In the genomic region with DNA sequence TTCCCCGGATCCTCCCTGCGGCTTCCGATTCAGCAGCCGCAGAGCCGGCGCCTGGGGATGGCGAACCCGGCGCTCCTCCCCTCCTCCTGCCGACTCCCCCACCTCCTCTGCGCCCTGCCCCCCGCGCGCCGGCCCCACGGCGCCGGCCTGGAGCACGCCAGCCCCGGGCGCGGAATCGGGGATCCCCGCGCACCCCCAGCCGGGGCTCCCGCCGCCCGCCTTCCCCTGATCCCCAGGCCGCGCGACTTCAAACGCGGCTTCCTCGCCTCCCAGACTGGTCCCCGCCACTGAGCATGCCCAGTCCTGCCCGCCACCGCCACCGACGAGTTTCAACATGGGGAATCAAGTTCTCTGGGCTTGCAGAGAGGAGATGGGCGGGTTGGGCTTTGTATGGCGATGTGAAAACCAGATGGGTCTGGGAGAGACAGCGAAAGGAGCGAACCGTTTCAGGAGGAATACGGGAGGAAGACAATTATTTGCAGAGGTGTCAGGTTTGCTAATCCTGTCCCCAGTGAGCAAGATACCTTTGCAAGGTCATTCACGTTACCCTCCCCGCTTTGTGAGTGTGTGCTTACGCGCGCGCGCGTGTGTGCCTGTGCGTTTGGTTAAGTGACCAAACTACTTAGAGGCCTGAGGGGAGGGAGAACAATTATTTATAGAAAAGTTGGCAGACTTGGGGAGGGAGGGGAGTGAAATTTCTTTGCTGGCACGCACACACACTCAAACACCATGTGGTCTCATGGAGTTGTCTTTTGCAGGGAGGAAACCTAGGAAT, we compare ENCODE assay signal across 9 cellular contexts. TPM values are rescaled to one million over a fixed set of nuclear protein-coding genes. Genes with fewer than 3 reads are reported as not detected.
DNase-seq lines count a peak whose midpoint lies in the region; ATAC-seq, FAIRE-seq and TF ChIP-seq lines count a peak whose summit lies in the region.
"Had no signal": no experiment of that assay in that cellular context is flagged by ENCODE, and none has a peak within 500 bp of the region (broad histone marks: within the 10 kb centered on the region; RNA-seq: fewer than 3 reads in every experiment).

PANK1 (minus strand) TSS at position 276 of the 775 bp plus-strand sequence. CDS start 351 bp downstream, outside the sequence.

- CTCF ChIA-PET in endothelial cell of umbilical vein (lab: Charles Lee), result interaction anchor here (1.9 kb wide), 1 partner anchor 56 kb away, joined by 8 read pairs; the partner anchor contains the start of gene KIF20B

- peak within 1 kb of the TSS; percentile 51 for H3K9ac ChIP-seq in endothelial cell of umbilical vein (replicated peaks; ENCODE audit: extremely low read depth, insufficient read depth, low read length)

- peak; percentile 56 for TF ChIP-seq POLR2A in endothelial cell of umbilical vein (IDR thresholded peaks at IDR 0.05; ENCODE audit: low read depth, low read length)

- peak; percentile 45 for ATAC-seq in GM19455 (IDR thresholded peaks at IDR 0.05; ENCODE audit: unreplicated experiment)
- peak; percentile 36 for ATAC-seq in HG03571 (IDR thresholded peaks at IDR 0.05; ENCODE audit: unreplicated experiment)

- H3K9me3 ChIP-seq in endothelial cell of umbilical vein (replicated peaks; ENCODE audit: control insufficient read depth, insufficient read depth, low read length), result no peaks in the 10 kb centered on the region

- dilution Hi-C loops in endothelial cell of umbilical vein (cut with MboI; ENCODE audit: extremely low pct_ligation_motif_present, low sequenced_read_pairs), result no loop called here

- H3K9me1 ChIP-seq in endothelial cell of umbilical vein (replicated peaks; ENCODE audit: control insufficient read depth, extremely low read depth, insufficient read depth, low read length), result no peaks in the 10 kb centered on the region

- H3K36me3 ChIP-seq in endothelial cell of umbilical vein (ENCODE audit: control insufficient read depth in 2 of 2, extremely low read depth in 1 of 2, insufficient read depth in 2 of 2, low read length in 2 of 2), result no peaks in the 10 kb centered on the region

- H3K27ac ChIP-seq in endothelial cell of umbilical vein (ENCODE audit: insufficient read depth, low read depth, low read length), result peak within 1 kb of the TSS; percentile 2

- peak within 1 kb of the TSS; percentile 58 for H2AFZ ChIP-seq in endothelial cell of umbilical vein (ENCODE audit: low read depth, low read length)

- peaks cover 12% of the 10 kb centered on the region for H3K4me1 ChIP-seq in endothelial cell of umbilical vein (ENCODE audit: control insufficient read depth, extremely low read depth, insufficient read depth, low read length)

- peak within 1 kb of the TSS; percentile 23 to 62 (median 61) for H3K4me3 ChIP-seq in endothelial cell of umbilical vein (replicated peaks in 1 of 3; ENCODE audit: insufficient read depth in 1 of 3, low read depth in 1 of 3, low read length in 3 of 3)

- POLR2A ChIA-PET in endothelial cell of umbilical vein (lab: Charles Lee), result no interaction called here

- H3K27me3 ChIP-seq in endothelial cell of umbilical vein (ENCODE audit: control insufficient read depth in 2 of 2, insufficient read depth in 2 of 2, low read length in 2 of 2), result peaks cover 0 to under 1% of the 10 kb centered on the region in 2 experiments

- peak; percentile 56 for DNase-seq in COLO829 (ENCODE audit: low spot score)
- DNase-seq in NOMO-1 (lab: John Stamatoyannopoulos, UW; ENCODE audit: unreplicated experiment in 2 of 2), result peak; percentile 69 to 74
- peak; percentile 87 for DNase-seq in activated CD8-positive, alpha-beta memory T cell treated with anti-CD3 and anti-CD28 coated beads, Interleukin-2, amount 50 U/mL, for 48 hours
- peak; percentile 83 for DNase-seq in endothelial cell of umbilical vein (ENCODE audit: low read depth, low spot score)
- peak; percentile 64 for DNase-seq in midbrain (lab: John Stamatoyannopoulos, UW)
- peak; percentile 64 for DNase-seq in stimulated activated CD8-positive, alpha-beta memory T cell treated with anti-CD3 and anti-CD28 coated beads, Interleukin-2, amount 100 ng/mL, for 48 hours (ENCODE audit: low read depth in 2 of 2)

- peak; percentile 89 for FAIRE-seq in endothelial cell of umbilical vein (lab: Jason Lieb, UNC)
- FAIRE-seq: islet of Langerhans had no signal

- peaks cover 8% of the 10 kb centered on the region for H3K79me2 ChIP-seq in endothelial cell of umbilical vein (ENCODE audit: control insufficient read depth, insufficient read depth, low read length)

- BruUV-seq in endothelial cell of umbilical vein (replicated peaks; lab: Mats Ljungman, UMichigan), result no TSS peak

- TF ChIP-seq CTCF in endothelial cell of umbilical vein (IDR thresholded peaks at IDR 0.05; ENCODE audit: extremely low read depth in 1 of 2, insufficient read depth in 1 of 2, low read depth in 1 of 2, low read length in 2 of 2), result no peak

- intact Hi-C loops in endothelial cell of umbilical vein (cut with micrococcal nuclease), result loop anchor here (1.0 to 5.0 kb wide), 3 partner anchors 56 to 230 kb away; partner anchors contain the start of genes IFIT5 and KIF20B

- peak within 1 kb of the TSS; percentile 87 for H3K4me2 ChIP-seq in endothelial cell of umbilical vein (ENCODE audit: insufficient read depth, low read length)

- H4K20me1 ChIP-seq in endothelial cell of umbilical vein (replicated peaks; ENCODE audit: control insufficient read depth, extremely low read depth, insufficient read depth, low read length), result no peaks in the 10 kb centered on the region

TF ChIP-seq in endothelial cell of umbilical vein, 7 proteins besides CTCF, POLR2A, EP300 and RAD21:
- no peak for TF ChIP-seq JUN (IDR thresholded peaks at IDR 0.05; ENCODE audit: borderline replicate concordance, insufficient read depth, insufficient read length, low read depth)
- no peak for TF ChIP-seq MAX (IDR thresholded peaks at IDR 0.05; ENCODE audit: insufficient read depth, insufficient read length)
- no peak for TF ChIP-seq POLR2AphosphoS5 (IDR thresholded peaks at IDR 0.05; ENCODE audit: insufficient read depth, low read depth, low read length)
- TF ChIP-seq EZH2 (IDR thresholded peaks at IDR 0.05; ENCODE audit: borderline replicate concordance, low read depth, low read length, severe bottlenecking), result no peak

RNA-seq across cellular contexts. Expression of gene PANK1, which starts in this region (rescaled TPM):
- 6.3 and 6.9 TPM in 2 replicates for total RNA-seq in endothelial cell of umbilical vein
- polyA plus RNA-seq in endothelial cell of umbilical vein, result 1.6 and 2.0 TPM in 2 replicates
- 2.6 and 2.7 TPM in 2 replicates for polyA plus RNA-seq in endothelial cell of umbilical vein (2011; cell fraction: cytosol; rRNA removed)
- polyA plus RNA-seq in endothelial cell of umbilical vein (2011; cell fraction: nucleus; rRNA removed), result 1.3 and 2.9 TPM in 2 replicates
- polyA plus RNA-seq in endothelial cell of umbilical vein (2012), result 2.0 and 2.5 TPM in 2 replicates
- polyA minus RNA-seq in endothelial cell of umbilical vein, result 6.2 and 6.9 TPM in 2 replicates
- 6.3 TPM for polyA minus RNA-seq in endothelial cell of umbilical vein (2011; cell fraction: cytosol; rRNA and poly(A)+ RNA removed)
- polyA minus RNA-seq in endothelial cell of umbilical vein (2011; cell fraction: nucleus; rRNA and poly(A)+ RNA removed), result 2.4 and 3.5 TPM in 2 replicates

Comparison
In these comparisons a context has a peak if more than half of its experiments do, and no peak if none do; other contexts are left out.
1. Peak in every context shown above with its lines: DNase-seq, ATAC-seq, H3K4me3 ChIP-seq and H3K27ac ChIP-seq.